38 cellular contexts compared by ENCODE assay signal in genomic region chr7:99260395-99260794, GRCh38. TPM values are rescaled to one million over a fixed set of nuclear protein-coding genes. Genes with fewer than 3 reads are reported as not detected.
"Had no signal": no experiment of that assay in that cellular context is flagged by ENCODE, and none has a peak within 500 bp of the region (broad histone marks: within the 10 kb centered on the region; RNA-seq: fewer than 3 reads in every experiment).

No MANE protein-coding gene starts in this region.

- H3K9me3 ChIP-seq: adrenal gland, body of pancreas, breast epithelium had no signal

- H3K4me1 ChIP-seq: adrenal gland, body of pancreas, breast epithelium had no signal

- ATAC-seq: activated CD8-positive, alpha-beta T cell treated with anti-CD3 and anti-CD28 coated beads for 36 hours; activated naive CD4-positive, alpha-beta T cell treated with anti-CD3 and anti-CD28 coated beads, Interleukin-2, amount 50 U/mL, for 72 hours; activated T-cell treated with anti-CD3 and anti-CD28 coated beads, Interleukin-2, amount 50 U/mL, for 4 hours; activated T-cell treated with anti-CD3 and anti-CD28 coated beads, Interleukin-2, amount 50 U/mL, for 72 hours; activated T-helper 17 cell treated with anti-CD3 and anti-CD28 coated beads, Interleukin-2, amount 50 U/mL, for 72 hours; body of pancreas had no signal

- H3K27ac ChIP-seq: adrenal gland, body of pancreas, brain microvascular endothelial cell, breast epithelium, cardiac muscle cell, VCaP had no signal

- FAIRE-seq: astrocyte, TTC549 had no signal

- H3K4me3 ChIP-seq: adrenal gland, body of pancreas, breast epithelium, cardiac muscle cell had no signal

- DNase-seq: activated B cell treated with CpG ODN at 0.5 μM for 24 hours; activated CD4-positive, alpha-beta memory T cell treated with anti-CD3 and anti-CD28 coated beads for 36 hours; activated CD4-positive, alpha-beta T cell treated with anti-CD3 and anti-CD28 coated beads for 4 hours; activated CD4-positive, alpha-beta T cell treated with anti-CD3 and anti-CD28 coated beads, Interleukin-2, amount 10 ng/mL, durations not matched to agents 24 days and 14 days; activated CD4-positive, alpha-beta T cell treated with anti-CD3 and anti-CD28 coated beads, Interleukin-2, amount 50 U/mL, for 1 hour; activated CD4-positive, alpha-beta T cell treated with anti-CD3 and anti-CD28 coated beads, Interleukin-2, amount 50 U/mL, for 4 hours; activated CD4-positive, CD25-positive, alpha-beta regulatory T cell treated with anti-CD3 and anti-CD28 coated beads, Interleukin-2, amount 50 U/mL, for 72 hours; activated CD8-positive, alpha-beta memory T cell treated with anti-CD3 and anti-CD28 coated beads, Interleukin-2, amount 50 U/mL, for 4 hours; activated CD8-positive, alpha-beta T cell treated with anti-CD3 and anti-CD28 coated beads for 36 hours; activated effector memory CD4-positive, alpha-beta T cell treated with anti-CD3 and anti-CD28 coated beads, Interleukin-2, amount 50 U/mL, for 16 hours; activated gamma-delta T cell treated with Interleukin-2 at 50 U/mL for 16 hours; activated naive CD4-positive, alpha-beta T cell; activated naive CD4-positive, alpha-beta T cell treated with anti-CD3 and anti-CD28 coated beads for 36 hours; activated naive CD4-positive, alpha-beta T cell treated with anti-CD3 and anti-CD28 coated beads, Interleukin-2, amount 50 U/mL, for 16 hours; activated naive CD8-positive, alpha-beta T cell treated with anti-CD3 and anti-CD28 coated beads for 36 hours; activated T-cell treated with anti-CD3 and anti-CD28 coated beads for 4 hours; activated T-cell treated with anti-CD3 and anti-CD28 coated beads, Interleukin-2, amount 50 U/mL, for 1 hour; activated T-cell treated with anti-CD3 and anti-CD28 coated beads, Interleukin-2, amount 50 U/mL, for 4 hours; activated T-cell treated with anti-CD3 and anti-CD28 coated beads, Interleukin-2, amount 50 U/mL, for 72 hours; amniotic stem cell; aorta; body of pancreas; brain microvascular endothelial cell; caudate nucleus; cerebellar nuclear complex; T-helper 2 cell; T-helper 9 cell had no signal

- H3K27me3 ChIP-seq: adrenal gland, body of pancreas, brain microvascular endothelial cell, breast epithelium, cardiac muscle cell had no signal

- H3K36me3 ChIP-seq: adrenal gland, brain microvascular endothelial cell, breast epithelium, cardiac muscle cell had no signal

RNA-seq across cellular contexts. Expression of gene MYH16, which starts 12.2 kb away (rescaled TPM):
- total RNA-seq: activated B cell treated with CpG ODN at 0.5 μM for 24 hours; activated CD4-positive, alpha-beta memory T cell treated with anti-CD3 and anti-CD28 coated beads for 36 hours; activated CD4-positive, alpha-beta T cell treated with anti-CD3 and anti-CD28 coated beads, Interleukin-2, amount 10 ng/mL, durations not matched to agents 24 days and 14 days; activated CD8-positive, alpha-beta memory T cell treated with anti-CD3 and anti-CD28 coated beads for 36 hours; activated CD8-positive, alpha-beta T cell treated with anti-CD3 and anti-CD28 coated beads for 36 hours; activated naive CD4-positive, alpha-beta T cell treated with anti-CD3 and anti-CD28 coated beads for 36 hours; activated naive CD8-positive, alpha-beta T cell treated with anti-CD3 and anti-CD28 coated beads for 36 hours; activated T-cell treated with anti-CD3 and anti-CD28 coated beads, Interleukin-2, amount 50 U/mL, for 4 hours; activated T-cell treated with anti-CD3 and anti-CD28 coated beads, Interleukin-2, amount 50 U/mL, for 72 hours; activated T-helper 1 cell treated with anti-CD3 and anti-CD28 coated beads, Interleukin-12 subunit alpha, Interleukin-12 subunit beta, Interleukin-2, Interleukin-4 antibody, amounts not matched to agents 30 ng/mL and 10 ng/mL and 1 ng/mL, durations not matched to agents 14 hours and 24 hours and 36 hours; activated T-helper 17 cell treated with anti-CD3 and anti-CD28 coated beads, Interleukin-2, amount 50 U/mL, for 72 hours; adrenal gland; breast epithelium; cardiac muscle cell; chondrocyte had no signal
- polyA plus RNA-seq: aorta had no signal

RNA-seq across cellular contexts. Expression of gene KPNA7, which starts 52.5 kb away (rescaled TPM):
- total RNA-seq: activated B cell treated with CpG ODN at 0.5 μM for 24 hours; activated CD4-positive, alpha-beta memory T cell treated with anti-CD3 and anti-CD28 coated beads for 36 hours; activated CD4-positive, alpha-beta T cell treated with anti-CD3 and anti-CD28 coated beads, Interleukin-2, amount 10 ng/mL, durations not matched to agents 24 days and 14 days; activated CD8-positive, alpha-beta memory T cell treated with anti-CD3 and anti-CD28 coated beads for 36 hours; activated naive CD8-positive, alpha-beta T cell treated with anti-CD3 and anti-CD28 coated beads for 36 hours; activated T-cell treated with anti-CD3 and anti-CD28 coated beads, Interleukin-2, amount 50 U/mL, for 4 hours; activated T-helper 1 cell treated with anti-CD3 and anti-CD28 coated beads, Interleukin-12 subunit alpha, Interleukin-12 subunit beta, Interleukin-2, Interleukin-4 antibody, amounts not matched to agents 30 ng/mL and 10 ng/mL and 1 ng/mL, durations not matched to agents 14 hours and 24 hours and 36 hours; activated T-helper 17 cell treated with anti-CD3 and anti-CD28 coated beads, Interleukin-2, amount 50 U/mL, for 72 hours; adrenal gland; aorta; astrocyte; cardiac muscle cell; chondrocyte had no signal
- polyA plus RNA-seq: aorta, cardiac muscle cell had no signal
